Comparison of ENCODE assay signal across 14 cellular contexts in genomic region chr6:52331793-52332457, GRCh38. TPM values are rescaled to one million over a fixed set of nuclear protein-coding genes. Genes with fewer than 3 reads are reported as not detected.
DNase-seq lines count a peak whose midpoint lies in the region; ATAC-seq and TF ChIP-seq lines count a peak whose summit lies in the region.
"Had no signal": no experiment of that assay in that cellular context is flagged by ENCODE, and none has a peak within 500 bp of the region (broad histone marks: within the 10 kb centered on the region; RNA-seq: fewer than 3 reads in every experiment).

No MANE protein-coding gene starts in this region.

- H3K27ac Mint-ChIP-seq in CD4-positive, alpha-beta T cell, result peak overlapping the region; percentile 87
- no peak overlapping the region for H3K27ac Mint-ChIP-seq in activated T-helper 17 cell treated with anti-CD3 and anti-CD28 coated beads, Interleukin-2, amount 50 U/mL, for 72 hours
- H3K27ac Mint-ChIP-seq in naive thymus-derived CD8-positive, alpha-beta T cell, result peak overlapping the region; percentile 61 to 95 (median 86)
- H3K27ac Mint-ChIP-seq: stimulated activated naive B cell treated with anti-CD40 and anti-IgM and Interleukin-4, amounts not matched to agents 10 μg/mL and 1 μg/mL and 100 μg/mL, for 72 hours; WTC11 had no signal

- POLR2A ChIA-PET in CD4-positive, alpha-beta T cell (lab: Charles Lee), result interaction anchor here (1.4 to 1.7 kb wide), 2 partner anchors 30 to 47 kb away, joined by 4 to 5 read pairs; partner anchors contain the start of genes MCM3 and PAQR8
- POLR2A ChIA-PET in naive thymus-derived CD8-positive, alpha-beta T cell (lab: Charles Lee), result interaction anchor here (0.5 to 1.8 kb wide), 6 partner anchors 18 to 35 kb away, joined by 3 to 4 read pairs (median 3); no protein-coding TSS in a partner anchor

- no peaks in the 10 kb centered on the region for H3K9me3 Mint-ChIP-seq in CD4-positive, alpha-beta T cell
- H3K9me3 Mint-ChIP-seq in activated T-helper 17 cell treated with anti-CD3 and anti-CD28 coated beads, Interleukin-2, amount 50 U/mL, for 72 hours, result no peaks in the 10 kb centered on the region
- no peaks in the 10 kb centered on the region for H3K9me3 Mint-ChIP-seq in naive thymus-derived CD8-positive, alpha-beta T cell
- H3K9me3 Mint-ChIP-seq: stimulated activated naive B cell treated with anti-CD40 and anti-IgM and Interleukin-4, amounts not matched to agents 10 μg/mL and 1 μg/mL and 100 μg/mL, for 72 hours; WTC11 had no signal

- peak overlapping the region; percentile 25 for H3K4me3 Mint-ChIP-seq in CD4-positive, alpha-beta T cell
- H3K4me3 Mint-ChIP-seq in activated T-helper 17 cell treated with anti-CD3 and anti-CD28 coated beads, Interleukin-2, amount 50 U/mL, for 72 hours, result peak overlapping the region; percentile 1
- peak overlapping the region in 8 of 10 donors; percentile 8 to 78 (median 46) for H3K4me3 Mint-ChIP-seq in naive thymus-derived CD8-positive, alpha-beta T cell
- H3K4me3 Mint-ChIP-seq: stimulated activated naive B cell treated with anti-CD40 and anti-IgM and Interleukin-4, amounts not matched to agents 10 μg/mL and 1 μg/mL and 100 μg/mL, for 72 hours; WTC11 had no signal

- no peaks in the 10 kb centered on the region for H3K36me3 Mint-ChIP-seq in CD4-positive, alpha-beta T cell (ENCODE audit: low read depth)
- H3K36me3 Mint-ChIP-seq in activated T-helper 17 cell treated with anti-CD3 and anti-CD28 coated beads, Interleukin-2, amount 50 U/mL, for 72 hours (ENCODE audit: low read depth), result no peaks in the 10 kb centered on the region
- no peaks in the 10 kb centered on the region for H3K36me3 Mint-ChIP-seq in naive thymus-derived CD8-positive, alpha-beta T cell
- H3K36me3 Mint-ChIP-seq: stimulated activated naive B cell treated with anti-CD40 and anti-IgM and Interleukin-4, amounts not matched to agents 10 μg/mL and 1 μg/mL and 100 μg/mL, for 72 hours; WTC11 had no signal

- no peaks in the 10 kb centered on the region for H3K27me3 ChIP-seq in CD4-positive, alpha-beta T cell (ENCODE audit: control insufficient read depth, insufficient read depth, low read length)

- H3K27ac ChIP-seq in CD4-positive, alpha-beta T cell (ENCODE audit: low read depth, low read length), result no peak overlapping the region
- H3K27ac ChIP-seq: prostate gland had no signal

- peak in 1 of 10 experiments; percentile 6 for DNase-seq in CD4-positive, alpha-beta T cell
- peak; percentile 71 for DNase-seq in DMS79 (lab: John Stamatoyannopoulos, UW)
- DNase-seq in naive thymus-derived CD8-positive, alpha-beta T cell, result no peak
- no peak for DNase-seq in SW 1271 (lab: John Stamatoyannopoulos, UW)
- DNase-seq in NCI-H524 (lab: John Stamatoyannopoulos, UW), result no peak
- DNase-seq: AML-193; kidney glomerular epithelial cell; NCI-H1694; NCI-H526; stimulated activated naive B cell treated with anti-CD40 and anti-IgM and Interleukin-4, amounts not matched to agents 10 μg/mL and 1 μg/mL and 100 μg/mL, for 72 hours had no signal

- intact Hi-C loops in CD4-positive, alpha-beta T cell (cut with DNase I, micrococcal nuclease), result no loop called here

- CTCF ChIA-PET in CD4-positive, alpha-beta T cell (lab: Charles Lee), result no interaction called here

- H3K9me3 ChIP-seq in CD4-positive, alpha-beta T cell (ENCODE audit: control insufficient read depth, low read length), result no peaks in the 10 kb centered on the region
- H3K9me3 ChIP-seq: prostate gland had no signal

- no peak for TF ChIP-seq CTCF in CD4-positive, alpha-beta T cell (IDR thresholded peaks at IDR 0.05)

- no peak for ATAC-seq in CD4-positive, alpha-beta T cell (ENCODE audit: poor library complexity)
- peak; percentile 34 for ATAC-seq in activated T-helper 17 cell treated with anti-CD3 and anti-CD28 coated beads, Interleukin-2, amount 50 U/mL, for 72 hours (replicated peaks)
- peak; percentile 26 to 36 for ATAC-seq in naive thymus-derived CD8-positive, alpha-beta T cell
- ATAC-seq in HG02840 (IDR thresholded peaks at IDR 0.05; ENCODE audit: low FRiP score, unreplicated experiment), result no peak
- ATAC-seq: stimulated activated naive B cell treated with anti-CD40 and anti-IgM and Interleukin-4, amounts not matched to agents 10 μg/mL and 1 μg/mL and 100 μg/mL, for 72 hours; WTC11 had no signal

- no peaks in the 10 kb centered on the region for H3K27me3 Mint-ChIP-seq in CD4-positive, alpha-beta T cell
- no peaks in the 10 kb centered on the region for H3K27me3 Mint-ChIP-seq in activated T-helper 17 cell treated with anti-CD3 and anti-CD28 coated beads, Interleukin-2, amount 50 U/mL, for 72 hours
- no peaks in the 10 kb centered on the region for H3K27me3 Mint-ChIP-seq in naive thymus-derived CD8-positive, alpha-beta T cell
- H3K27me3 Mint-ChIP-seq: stimulated activated naive B cell treated with anti-CD40 and anti-IgM and Interleukin-4, amounts not matched to agents 10 μg/mL and 1 μg/mL and 100 μg/mL, for 72 hours had no signal

- peaks cover 69% of the 10 kb centered on the region for H3K4me1 Mint-ChIP-seq in CD4-positive, alpha-beta T cell (ENCODE audit: low read depth)
- H3K4me1 Mint-ChIP-seq in activated T-helper 17 cell treated with anti-CD3 and anti-CD28 coated beads, Interleukin-2, amount 50 U/mL, for 72 hours, result peaks cover 50% of the 10 kb centered on the region
- peaks cover 36 to 69% (median 51%) of the 10 kb centered on the region in 4 donors for H3K4me1 Mint-ChIP-seq in naive thymus-derived CD8-positive, alpha-beta T cell

RNA-seq across cellular contexts. Expression of gene PAQR8, which starts 30.0 kb away (rescaled TPM):
- total RNA-seq in CD4-positive, alpha-beta T cell, result 1 to 10 TPM; 1.8 to 1.9 TPM
- total RNA-seq in activated T-helper 17 cell treated with anti-CD3 and anti-CD28 coated beads, Interleukin-2, amount 50 U/mL, for 72 hours, result 1 to 10 TPM; 5.7 to 9.2 TPM
- total RNA-seq in naive thymus-derived CD8-positive, alpha-beta T cell, result 10 to 100 TPM; 28.9 to 31.7 TPM
- polyA plus RNA-seq in naive thymus-derived CD8-positive, alpha-beta T cell, result 10 to 100 TPM; 14.3 to 35.0 (median 30.6) TPM

RNA-seq across cellular contexts. Expression of gene MCM3, which starts 47.4 kb away (rescaled TPM):
- 10 to 100 TPM in 1 of 2 experiments, 1 to 10 TPM in 1; 9.3 to 10.1 TPM for total RNA-seq in CD4-positive, alpha-beta T cell
- 100 to 1,000 TPM; 141 to 247 TPM for total RNA-seq in activated T-helper 17 cell treated with anti-CD3 and anti-CD28 coated beads, Interleukin-2, amount 50 U/mL, for 72 hours
- 10 to 100 TPM; 47.4 to 48.9 TPM for total RNA-seq in naive thymus-derived CD8-positive, alpha-beta T cell
- polyA plus RNA-seq in naive thymus-derived CD8-positive, alpha-beta T cell, result 10 to 100 TPM; 45.5 to 63.5 (median 57.7) TPM

Comparison
In these comparisons a context has a peak if more than half of its experiments do, and no peak if none do; other contexts are left out.
1. ATAC-seq: peak in activated T-helper 17 cell treated with anti-CD3 and anti-CD28 coated beads, Interleukin-2, amount 50 U/mL, for 72 hours (single experiment) and naive thymus-derived CD8-positive, alpha-beta T cell (2 of 2); none in CD4-positive, alpha-beta T cell (single experiment) and HG02840 (single experiment).
2. RNA of gene MCM3, which starts 47.4 kb away (total RNA-seq): 141 to 247 TPM in activated T-helper 17 cell treated with anti-CD3 and anti-CD28 coated beads, Interleukin-2, amount 50 U/mL, for 72 hours and 47.4 to 48.9 TPM in naive thymus-derived CD8-positive, alpha-beta T cell; 9.3 to 10.1 TPM in CD4-positive, alpha-beta T cell; every median in the first group is over 4 times any median in the second.
3. Peak in every context shown above with its lines, with median percentiles within 50 percentile points of each other: H3K4me3 Mint-ChIP-seq.